Comparison of ENCODE assay signal across 8 cellular contexts in genomic region chr10:46030091-46030937, GRCh38. TPM values are rescaled to one million over a fixed set of nuclear protein-coding genes. Genes with fewer than 3 reads are reported as not detected.
DNase-seq lines count a peak whose midpoint lies in the region; ATAC-seq, FAIRE-seq and TF ChIP-seq lines count a peak whose summit lies in the region.

TSS of gene NCOA4 (minus strand) at chr10:46030623. CDS start at chr10:46016680, 13,943 bp downstream.

- H3K27ac ChIP-seq in adrenal gland: peak within 1 kb of the TSS; percentile 77 to 96 (median 92)

- DNase-seq in GM12891 (ENCODE audit: insufficient read length, low spot score): peak; percentile 93
- DNase-seq in NCI-H1436 (lab: John Stamatoyannopoulos, UW): peak; percentile 93
- DNase-seq in T-cell: peak; percentile 85 to 98 (median 94)
- peak; percentile 97 to 99 (median 99) for DNase-seq in adrenal gland
- peak; percentile 99 for DNase-seq in left cardiac atrium
- peak; percentile 95 for DNase-seq in progenitor cell of endocrine pancreas (ENCODE audit: low spot score, unreplicated experiment)
- DNase-seq in ureter (ENCODE audit: low spot score): peak; percentile 98

- FAIRE-seq in GM12891 (lab: Jason Lieb, UNC): no peak

- H3K9me3 Mint-ChIP-seq in T-cell (no peaks in the 10 kb centered on the region), progenitor cell of endocrine pancreas (ENCODE audit: low read depth) (peaks cover 2% of the 10 kb centered on the region)

- no peaks in the 10 kb centered on the region for H3K27me3 ChIP-seq in adrenal gland

- H3K4me3 Mint-ChIP-seq in T-cell (peak within 1 kb of the TSS; percentile 97 to 98 (median 98)), progenitor cell of endocrine pancreas (ENCODE audit: low read depth) (peak within 1 kb of the TSS; percentile 92)

- peak; percentile 95 for TF ChIP-seq POLR2A in GM12891 (IDR thresholded peaks at IDR 0.05; ENCODE audit: low read depth, low read length)
- peak; percentile 54 to 91 for TF ChIP-seq POLR2A in adrenal gland (IDR thresholded peaks at IDR 0.05)

- CTCF ChIA-PET in T-cell (lab: Charles Lee): interaction anchor here (1.0 to 2.7 kb wide), 5 partner anchors 9 to 780 kb away, joined by 3 to 13 read pairs (median 6); no protein-coding TSS in a partner anchor

- H3K4me1 Mint-ChIP-seq in T-cell (peaks cover 50 to 54% (median 53%) of the 10 kb centered on the region in 3 donors), progenitor cell of endocrine pancreas (ENCODE audit: low read depth) (peaks cover 30% of the 10 kb centered on the region)

- 0 to 1% (median 1%) methylated on average over 34 to 59 of the region's 59 CpGs for WGBS in adrenal gland, 4 donors

- H3K27me3 Mint-ChIP-seq in T-cell: no peaks in the 10 kb centered on the region
- H3K27me3 Mint-ChIP-seq in progenitor cell of endocrine pancreas: no peaks in the 10 kb centered on the region

- peak; percentile 65 to 76 (median 70) for TF ChIP-seq CTCF in adrenal gland (IDR thresholded peaks at IDR 0.05)
- peak; percentile 73 for TF ChIP-seq CTCF in progenitor cell of endocrine pancreas (IDR thresholded peaks at IDR 0.05; ENCODE audit: unreplicated experiment)

- H3K4me1 ChIP-seq in adrenal gland (replicated peaks in 1 of 2): peaks cover 10 to 47% of the 10 kb centered on the region in 2 donors

- H3K36me3 ChIP-seq in adrenal gland (replicated peaks in 1 of 2): no peaks in the 10 kb centered on the region

- intact Hi-C loops in adrenal gland (cut with DNase I) (no loop called here), left cardiac atrium (cut with DNase I) (no loop called here)

- H3K27ac Mint-ChIP-seq in T-cell (peak within 1 kb of the TSS; percentile 98), progenitor cell of endocrine pancreas (peak within 1 kb of the TSS; percentile 93)

- H3K36me3 Mint-ChIP-seq in T-cell (peaks cover 3% of the 10 kb centered on the region), progenitor cell of endocrine pancreas (ENCODE audit: insufficient read depth) (peaks cover 2% of the 10 kb centered on the region)

- ATAC-seq in HG02840 (IDR thresholded peaks at IDR 0.05; ENCODE audit: low FRiP score, unreplicated experiment) (peak; percentile 96), T-cell (replicated peaks in 1 of 4) (peak; percentile 97 to 98 (median 97)), left cardiac atrium (peak; percentile 98)

- POLR2A ChIA-PET in T-cell (lab: Charles Lee): no interaction called here

- H3K9me3 ChIP-seq in adrenal gland (replicated peaks in 1 of 3): no peaks in the 10 kb centered on the region

- peak within 1 kb of the TSS; percentile 45 to 96 (median 66) for H3K4me3 ChIP-seq in adrenal gland

TF ChIP-seq in GM12891, 5 proteins besides CTCF, POLR2A, EP300 and RAD21:
- TF ChIP-seq POU2F2 (IDR thresholded peaks at IDR 0.05; ENCODE audit: low read depth, low read length): peak; percentile 41; the same call in 1 of the 2 replicates
- TF ChIP-seq TAF1 (IDR thresholded peaks at IDR 0.05; ENCODE audit: low read depth, low read length): peak; percentile 93
- no peak for TF ChIP-seq SPI1 (IDR thresholded peaks at IDR 0.05; ENCODE audit: low read depth, low read length)
- TF ChIP-seq PAX5 (IDR thresholded peaks at IDR 0.05; ENCODE audit: insufficient read depth, low read length, severe bottlenecking): no peak
- peak; percentile 97 for TF ChIP-seq POLR2AphosphoS5 (IDR thresholded peaks at IDR 0.05; ENCODE audit: low read depth, low read length)

RNA-seq across cellular contexts. Expression of gene NCOA4, which starts in this region (rescaled TPM):
- polyA plus RNA-seq in GM12891 (2012; ENCODE audit: low read depth, missing spikeins): 60.1 TPM
- total RNA-seq in T-cell: 10 to 100 TPM; 60.1 to 86.8 (median 75.3) TPM
- 100 to 1,000 TPM; 123 to 186 (median 126) TPM for total RNA-seq in adrenal gland
- polyA plus RNA-seq in adrenal gland: 100 to 1,000 TPM in 1 of 3 donors, 10 to 100 TPM in 2; 22.2 to 134 (median 30.5) TPM
- total RNA-seq in left cardiac atrium: 100 to 1,000 TPM; 178 to 206 TPM
- total RNA-seq in progenitor cell of endocrine pancreas: 84.0 and 88.3 TPM in 2 replicates
- 151 TPM for total RNA-seq in ureter

Comparison
In these comparisons a context has a peak if more than half of its experiments do, and no peak if none do; other contexts are left out.
1. Peak in every context shown above with its lines: DNase-seq, ATAC-seq, H3K4me3 ChIP-seq and H3K27ac ChIP-seq.